14 cellular contexts compared by ENCODE assay signal in the genomic region with DNA sequence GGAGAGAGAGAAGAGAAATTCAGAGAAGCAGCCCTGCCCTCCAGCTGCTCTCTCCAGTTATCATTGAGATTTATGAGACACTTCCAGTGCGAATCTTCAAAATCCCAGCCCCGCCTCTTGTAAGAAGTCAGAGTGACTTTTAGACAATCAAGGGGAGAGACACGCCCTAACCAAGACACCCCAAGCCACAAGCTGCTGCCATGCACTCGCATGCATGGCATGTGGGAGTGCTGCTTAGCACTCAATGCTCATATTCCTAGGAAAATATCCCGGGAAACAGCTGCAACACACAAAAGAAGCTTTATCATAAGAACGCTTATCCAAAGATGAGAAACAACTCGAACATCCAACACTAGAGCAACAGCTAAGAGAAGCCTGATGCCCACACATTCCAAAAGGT.
"Had no signal": no experiment of that assay in that cellular context is flagged by ENCODE, and none has a peak within 500 bp of the region (broad histone marks: within the 10 kb centered on the region; RNA-seq: fewer than 3 reads in every experiment).

No MANE protein-coding gene starts in this region.

- H3K27ac ChIP-seq: brain microvascular endothelial cell, left lung had no signal

- H3K27me3 ChIP-seq: brain microvascular endothelial cell, thyroid gland had no signal

- H3K4me3 ChIP-seq: left lung, thyroid gland had no signal

- H3K4me1 ChIP-seq: left lung had no signal

- DNase-seq: activated B cell treated with CpG ODN at 0.5 μM for 24 hours; activated CD4-positive, alpha-beta T cell treated with anti-CD3 and anti-CD28 coated beads for 48 hours; activated CD8-positive, alpha-beta memory T cell treated with anti-CD3 and anti-CD28 coated beads, Interleukin-2, amount 50 U/mL, for 4 hours; activated CD8-positive, alpha-beta T cell treated with anti-CD3 and anti-CD28 coated beads, Interleukin-2, amount 10 ng/mL, durations not matched to agents 7 days and 5 days; activated gamma-delta T cell treated with Interleukin-2 at 50 U/mL for 16 hours; brain microvascular endothelial cell; hippocampal formation; kidney; mesenchymal stem cell; occipital lobe; T-helper 17 cell; thyroid gland had no signal

- H3K9me3 ChIP-seq: left lung, thyroid gland had no signal

- ATAC-seq: activated CD8-positive, alpha-beta T cell treated with anti-CD3 and anti-CD28 coated beads, Interleukin-2, amount 10 ng/mL, durations not matched to agents 7 days and 5 days; left lung; natural killer cell treated with Interleukin-12 subunit alpha and Interleukin-12 subunit beta and Interleukin-15 and Interleukin-18, amount 100 ng/mL, for 72 hours; T-helper 17 cell had no signal
